28 cellular contexts compared by ENCODE assay signal in genomic region chr19:34938886-34939285, GRCh38.
"Had no signal": no experiment of that assay in that cellular context is flagged by ENCODE, and none has a peak within 500 bp of the region (broad histone marks: within the 10 kb centered on the region; RNA-seq: fewer than 3 reads in every experiment).

No MANE protein-coding gene starts in this region.

- H3K36me3 ChIP-seq: colonic mucosa had no signal

- H3K27ac ChIP-seq: colonic mucosa, coronary artery, dorsolateral prefrontal cortex, epithelial cell of prostate, esophagus muscularis mucosa, esophagus squamous epithelium, foreskin keratinocyte, gastrocnemius medialis, gastroesophageal sphincter, heart left ventricle, heart right ventricle had no signal

- ATAC-seq: effector memory CD8-positive, alpha-beta T cell; esophagus mucosa; foreskin keratinocyte; gastrocnemius medialis; gastroesophageal sphincter; heart left ventricle; heart right ventricle had no signal

- FAIRE-seq: colon, endometrium, endothelial cell of umbilical vein, frontal cortex had no signal

- H3K9me3 ChIP-seq: colonic mucosa had no signal

- H3K4me1 ChIP-seq: colonic mucosa, esophagus muscularis mucosa, esophagus squamous epithelium, foreskin keratinocyte, gastrocnemius medialis, gastroesophageal sphincter, heart left ventricle, heart right ventricle had no signal

- H3K27me3 ChIP-seq: colonic mucosa, dorsolateral prefrontal cortex, esophagus muscularis mucosa, esophagus squamous epithelium, foreskin keratinocyte, gastrocnemius medialis, gastroesophageal sphincter, heart left ventricle, heart right ventricle had no signal

- DNase-seq: colonic mucosa; cortex of kidney; dermis blood vessel endothelial cell; dorsolateral prefrontal cortex; effector CD4-positive, alpha-beta T cell; effector CD8-positive, alpha-beta T cell; effector memory CD4-positive, alpha-beta T cell; effector memory CD8-positive, alpha-beta T cell; endodermal cell; erythroblast; esophagus squamous epithelium; foreskin fibroblast; foreskin keratinocyte; foreskin melanocyte; gastrocnemius medialis; glutamatergic neuron; head of caudate nucleus; heart left ventricle; heart right ventricle had no signal

- H3K4me3 ChIP-seq: colonic mucosa, coronary artery, dorsolateral prefrontal cortex, esophagus muscularis mucosa, esophagus squamous epithelium, gastrocnemius medialis, gastroesophageal sphincter, heart left ventricle, heart right ventricle had no signal
